In the genomic region with DNA sequence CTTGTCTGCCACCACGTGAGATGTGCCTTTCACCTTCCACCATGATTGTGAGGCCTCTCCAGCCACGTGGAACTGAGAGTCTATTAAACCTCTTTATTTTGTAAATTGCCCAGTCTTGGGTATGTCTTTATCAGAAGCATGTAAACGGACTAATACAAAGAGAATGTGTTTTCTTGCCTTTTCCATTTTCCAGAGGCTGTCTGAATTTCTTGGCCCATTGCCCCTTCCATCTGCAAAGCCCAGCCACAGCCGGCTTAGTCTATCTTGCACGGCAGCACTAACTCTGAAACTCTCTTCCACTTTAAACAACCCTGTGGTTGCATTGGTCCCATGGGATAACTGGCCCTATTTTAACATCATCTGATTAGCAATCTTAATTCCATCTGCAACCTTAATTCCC, we compare ENCODE assay signal across 27 cellular contexts.
"Had no signal": no experiment of that assay in that cellular context is flagged by ENCODE, and none has a peak within 500 bp of the region (broad histone marks: within the 10 kb centered on the region; RNA-seq: fewer than 3 reads in every experiment).

No MANE protein-coding gene starts in this region.

- DNase-seq: activated CD4-positive, alpha-beta memory T cell treated with anti-CD3 and anti-CD28 coated beads for 36 hours; activated CD4-positive, alpha-beta T cell treated with anti-CD3 and anti-CD28 coated beads, Interleukin-2, amount 10 ng/mL, durations not matched to agents 24 days and 14 days; activated CD4-positive, CD25-positive, alpha-beta regulatory T cell treated with anti-CD3 and anti-CD28 coated beads, Interleukin-2, amount 50 U/mL, for 72 hours; activated CD8-positive, alpha-beta memory T cell treated with anti-CD3 and anti-CD28 coated beads, Interleukin-2, amount 50 U/mL, for 4 hours; activated effector memory CD4-positive, alpha-beta T cell treated with anti-CD3 and anti-CD28 coated beads, Interleukin-2, amount 50 U/mL, for 16 hours; activated naive CD4-positive, alpha-beta T cell treated with anti-CD3 and anti-CD28 coated beads for 36 hours; activated naive CD8-positive, alpha-beta T cell treated with anti-CD3 and anti-CD28 coated beads for 36 hours; activated T-cell treated with anti-CD3 and anti-CD28 coated beads, Interleukin-2, amount 50 U/mL, for 1 hour; adrenal gland; aorta; brain microvascular endothelial cell; caudate nucleus; cortex of kidney; effector memory CD8-positive, alpha-beta T cell; hippocampal formation; mesendoderm; natural killer cell; occipital lobe; psoas muscle; spleen; stimulated activated naive CD4-positive, alpha-beta T cell; T-helper 2 cell; transverse colon had no signal

- H2AFZ ChIP-seq: neural progenitor cell, parathyroid adenoma had no signal

- H3K4me2 ChIP-seq: neural progenitor cell had no signal

- H3K9ac ChIP-seq: neural progenitor cell, parathyroid adenoma had no signal

- H3K79me2 ChIP-seq: parathyroid adenoma had no signal

- H3K36me3 ChIP-seq: adrenal gland, brain microvascular endothelial cell, gastroesophageal sphincter, neural progenitor cell, spleen, transverse colon had no signal

- ATAC-seq: effector memory CD8-positive, alpha-beta T cell; gastroesophageal sphincter; natural killer cell; psoas muscle had no signal

- H3K4me1 ChIP-seq: adrenal gland, gastroesophageal sphincter, parathyroid adenoma, psoas muscle, spleen had no signal

- H3K9me3 ChIP-seq: adrenal gland, gastroesophageal sphincter, psoas muscle, transverse colon had no signal

- H3K4me3 ChIP-seq: adrenal gland, gastroesophageal sphincter, lung, neural progenitor cell, psoas muscle, spleen, transverse colon had no signal

- H3K27ac ChIP-seq: adrenal gland, brain microvascular endothelial cell, gastroesophageal sphincter, neural progenitor cell, parathyroid adenoma, psoas muscle, spleen had no signal

- H3K27me3 ChIP-seq: adrenal gland, brain microvascular endothelial cell, gastroesophageal sphincter, neural progenitor cell, spleen, transverse colon had no signal
